In genomic region chr20:35171438-35171752, GRCh38 we compare ENCODE assay signal across 8 cellular contexts. TPM values are rescaled to one million over a fixed set of nuclear protein-coding genes. Genes with fewer than 3 reads are reported as not detected.
DNase-seq lines count a peak whose midpoint lies in the region; ATAC-seq and TF ChIP-seq lines count a peak whose summit lies in the region.

No MANE protein-coding gene starts in this region.

- no peak overlapping the region for H4K91ac ChIP-seq in mesenchymal stem cell (ENCODE audit: low read length)

- peaks cover 2% of the 10 kb centered on the region for H3K36me3 Mint-ChIP-seq in activated naive CD4-positive, alpha-beta T cell treated with anti-CD3 and anti-CD28 coated beads, Interleukin-2, amount 50 U/mL, for 24 hours
- no peaks in the 10 kb centered on the region for H3K36me3 Mint-ChIP-seq in activated naive CD4-positive, alpha-beta T cell treated with anti-CD3 and anti-CD28 coated beads, Interleukin-2, amount 10 ng/mL, durations not matched to agents 7 days and 5 days

- H2BK15ac ChIP-seq in mesenchymal stem cell (ENCODE audit: low read depth, poor library complexity, severe bottlenecking) = no peak overlapping the region

- DNase-seq in activated naive CD4-positive, alpha-beta T cell treated with anti-CD3 and anti-CD28 coated beads, Interleukin-2, amount 10 ng/mL, durations not matched to agents 7 days and 5 days = no peak
- no peak for DNase-seq in ascending aorta (ENCODE audit: low spot score in 2 of 2)
- DNase-seq in mesenchymal stem cell = no peak
- no peak for DNase-seq in tibial nerve (ENCODE audit: low spot score in 2 of 2)
- no peak for DNase-seq in NCI-H774 (lab: John Stamatoyannopoulos, UW)

- CTCF ChIA-PET in activated naive CD4-positive, alpha-beta T cell treated with anti-CD3 and anti-CD28 coated beads, Interleukin-2, amount 10 ng/mL, durations not matched to agents 7 days and 5 days (lab: Charles Lee) = no interaction called here

- peaks cover 17% of the 10 kb centered on the region for H3K79me1 ChIP-seq in mesenchymal stem cell (replicated peaks; ENCODE audit: low read length, poor library complexity, severe bottlenecking)

- H3K4me1 Mint-ChIP-seq in activated naive CD4-positive, alpha-beta T cell treated with anti-CD3 and anti-CD28 coated beads, Interleukin-2, amount 50 U/mL, for 24 hours = peaks cover 15% of the 10 kb centered on the region
- H3K4me1 Mint-ChIP-seq in activated naive CD4-positive, alpha-beta T cell treated with anti-CD3 and anti-CD28 coated beads, Interleukin-2, amount 10 ng/mL, durations not matched to agents 7 days and 5 days = peaks cover 13% of the 10 kb centered on the region

- peak overlapping the region; percentile 74 for H4K8ac ChIP-seq in mesenchymal stem cell (ENCODE audit: low read length)

- no peak overlapping the region for H3K23ac ChIP-seq in mesenchymal stem cell (ENCODE audit: low read length in 2 of 2)

- H3K27ac ChIP-seq in ascending aorta (peak overlapping the region; percentile 73 to 76), mesenchymal stem cell (ENCODE audit: low read length, poor library complexity, severe bottlenecking) (peak overlapping the region; percentile 4), tibial nerve (peak overlapping the region in 2 of 4 donors; percentile 41 to 85)

- H3K27me3 ChIP-seq in ascending aorta (no peaks in the 10 kb centered on the region), mesenchymal stem cell (ENCODE audit: control insufficient read depth in 1 of 2, insufficient read depth in 1 of 2, low read length in 2 of 2) (no peaks in the 10 kb centered on the region), tibial nerve (no peaks in the 10 kb centered on the region)

- H3K9me3 ChIP-seq in ascending aorta (no peaks in the 10 kb centered on the region), mesenchymal stem cell (ENCODE audit: control insufficient read depth, low read length) (no peaks in the 10 kb centered on the region), tibial nerve (no peaks in the 10 kb centered on the region)

- H3K14ac ChIP-seq in mesenchymal stem cell (ENCODE audit: low read length in 2 of 2) = no peak overlapping the region

- ATAC-seq in HG03095 (IDR thresholded peaks at IDR 0.05; ENCODE audit: unreplicated experiment) (no peak), HG03521 (IDR thresholded peaks at IDR 0.05; ENCODE audit: unreplicated experiment) (no peak)

- H2BK5ac ChIP-seq in mesenchymal stem cell (ENCODE audit: low read depth, low read length, poor library complexity, severe bottlenecking) = no peak overlapping the region

- intact Hi-C loops in ascending aorta (cut with DNase I) = no loop called here

- peak overlapping the region; percentile 8 for H3K4me2 ChIP-seq in mesenchymal stem cell (ENCODE audit: low read length, poor library complexity, severe bottlenecking)

- H3K4me3 ChIP-seq in ascending aorta = peak overlapping the region; percentile 55 to 64
- peak overlapping the region in 1 of 2 experiments; percentile 81 for H3K4me3 ChIP-seq in mesenchymal stem cell (ENCODE audit: insufficient read depth in 1 of 2, low read depth in 1 of 2, low read length in 2 of 2)
- H3K4me3 ChIP-seq in tibial nerve = peak overlapping the region in 3 of 4 donors; percentile 13 to 53 (median 34)

- no peak overlapping the region for H3K27ac Mint-ChIP-seq in activated naive CD4-positive, alpha-beta T cell treated with anti-CD3 and anti-CD28 coated beads, Interleukin-2, amount 50 U/mL, for 24 hours
- H3K27ac Mint-ChIP-seq in activated naive CD4-positive, alpha-beta T cell treated with anti-CD3 and anti-CD28 coated beads, Interleukin-2, amount 10 ng/mL, durations not matched to agents 7 days and 5 days = no peak overlapping the region

- peak overlapping the region; percentile 57 for H3K4me3 Mint-ChIP-seq in activated naive CD4-positive, alpha-beta T cell treated with anti-CD3 and anti-CD28 coated beads, Interleukin-2, amount 50 U/mL, for 24 hours
- H3K4me3 Mint-ChIP-seq in activated naive CD4-positive, alpha-beta T cell treated with anti-CD3 and anti-CD28 coated beads, Interleukin-2, amount 10 ng/mL, durations not matched to agents 7 days and 5 days = no peak overlapping the region

- TF ChIP-seq CTCF in ascending aorta (IDR thresholded peaks at IDR 0.05) (no peak), tibial nerve (IDR thresholded peaks at IDR 0.05) (no peak)

- H3K9me3 Mint-ChIP-seq in activated naive CD4-positive, alpha-beta T cell treated with anti-CD3 and anti-CD28 coated beads, Interleukin-2, amount 50 U/mL, for 24 hours = no peaks in the 10 kb centered on the region
- H3K9me3 Mint-ChIP-seq in activated naive CD4-positive, alpha-beta T cell treated with anti-CD3 and anti-CD28 coated beads, Interleukin-2, amount 10 ng/mL, durations not matched to agents 7 days and 5 days = no peaks in the 10 kb centered on the region

- H3K27me3 Mint-ChIP-seq in activated naive CD4-positive, alpha-beta T cell treated with anti-CD3 and anti-CD28 coated beads, Interleukin-2, amount 50 U/mL, for 24 hours = no peaks in the 10 kb centered on the region
- H3K27me3 Mint-ChIP-seq in activated naive CD4-positive, alpha-beta T cell treated with anti-CD3 and anti-CD28 coated beads, Interleukin-2, amount 10 ng/mL, durations not matched to agents 7 days and 5 days = peaks cover 9% of the 10 kb centered on the region

- H3K18ac ChIP-seq in mesenchymal stem cell (ENCODE audit: low read depth in 1 of 2, low read length in 2 of 2) = no peak overlapping the region

- TF ChIP-seq EP300 in tibial nerve (IDR thresholded peaks at IDR 0.05) = no peak

- H3K9ac ChIP-seq in mesenchymal stem cell (ENCODE audit: low read length) = peak overlapping the region; percentile 87

- WGBS in mesenchymal stem cell = no CpG with 5 or more reads among the region's 1 CpG
- 46 to 55% methylated on average over 1 of the region's 1 CpG for WGBS in tibial nerve, 2 donors

- H2AK5ac ChIP-seq in mesenchymal stem cell (ENCODE audit: low read length, severe bottlenecking) = no peak overlapping the region

- H3K4ac ChIP-seq in mesenchymal stem cell (ENCODE audit: low read depth in 1 of 2, low read length in 2 of 2) = no peak overlapping the region

- H2BK12ac ChIP-seq in mesenchymal stem cell (ENCODE audit: low read length in 2 of 2) = no peak overlapping the region

- H3K4me1 ChIP-seq in ascending aorta (peaks cover 1 to 12% of the 10 kb centered on the region in 2 donors), mesenchymal stem cell (ENCODE audit: control insufficient read depth, insufficient read depth, low read depth, low read length) (peaks cover 6% of the 10 kb centered on the region), tibial nerve (peaks cover 0 to 39% (median 2%) of the 10 kb centered on the region in 4 donors)

- H3K36me3 ChIP-seq in ascending aorta (peaks cover 2 to 6% of the 10 kb centered on the region in 2 donors), mesenchymal stem cell (ENCODE audit: control insufficient read depth in 1 of 2, insufficient read depth in 2 of 2, low read depth in 1 of 2, low read length in 2 of 2) (peaks cover 7 to 16% of the 10 kb centered on the region in 2 experiments), tibial nerve (peaks cover 0 to 8% (median 0%) of the 10 kb centered on the region in 3 donors)

- H2AFZ ChIP-seq in mesenchymal stem cell (ENCODE audit: low read depth, low read length) = no peak overlapping the region

- no peak overlapping the region for H2BK120ac ChIP-seq in mesenchymal stem cell (ENCODE audit: low read depth, low read length)

- no peak for TF ChIP-seq POLR2A in tibial nerve (IDR thresholded peaks at IDR 0.05)

RNA-seq across cellular contexts. Expression of gene PROCR, which starts 0.5 kb away (rescaled TPM):
- total RNA-seq in ascending aorta = 241 TPM
- polyA plus RNA-seq in mesenchymal stem cell (2013, experiment 1 of 2) = 44.9 TPM
- polyA plus RNA-seq in mesenchymal stem cell (2013, experiment 2 of 2) = 46.0 TPM
- total RNA-seq in tibial nerve = 100 to 1,000 TPM in 2 of 4 donors, 10 to 100 TPM in 2; 40.9 to 132 (median 94.6) TPM

RNA-seq across cellular contexts. Expression of gene EDEM2, which starts 24.3 kb away (rescaled TPM):
- 20.3 TPM for total RNA-seq in ascending aorta
- polyA plus RNA-seq in mesenchymal stem cell (2013, experiment 1 of 2) = 30.3 TPM
- 30.4 TPM for polyA plus RNA-seq in mesenchymal stem cell (2013, experiment 2 of 2)
- total RNA-seq in tibial nerve = 10 to 100 TPM; 19.6 to 29.7 (median 25.2) TPM

RNA-seq across cellular contexts. Expression of gene MMP24, which starts 55.1 kb away (rescaled TPM):
- not detected for total RNA-seq in ascending aorta
- 0.01 TPM for polyA plus RNA-seq in mesenchymal stem cell (2013, experiment 1 of 2)
- polyA plus RNA-seq in mesenchymal stem cell (2013, experiment 2 of 2) = 0.01 TPM
- under 1 TPM in 3 of 4 donors, not detected in 1; 0.21 to 0.78 (median 0.66) TPM for total RNA-seq in tibial nerve
